In the genomic region with DNA sequence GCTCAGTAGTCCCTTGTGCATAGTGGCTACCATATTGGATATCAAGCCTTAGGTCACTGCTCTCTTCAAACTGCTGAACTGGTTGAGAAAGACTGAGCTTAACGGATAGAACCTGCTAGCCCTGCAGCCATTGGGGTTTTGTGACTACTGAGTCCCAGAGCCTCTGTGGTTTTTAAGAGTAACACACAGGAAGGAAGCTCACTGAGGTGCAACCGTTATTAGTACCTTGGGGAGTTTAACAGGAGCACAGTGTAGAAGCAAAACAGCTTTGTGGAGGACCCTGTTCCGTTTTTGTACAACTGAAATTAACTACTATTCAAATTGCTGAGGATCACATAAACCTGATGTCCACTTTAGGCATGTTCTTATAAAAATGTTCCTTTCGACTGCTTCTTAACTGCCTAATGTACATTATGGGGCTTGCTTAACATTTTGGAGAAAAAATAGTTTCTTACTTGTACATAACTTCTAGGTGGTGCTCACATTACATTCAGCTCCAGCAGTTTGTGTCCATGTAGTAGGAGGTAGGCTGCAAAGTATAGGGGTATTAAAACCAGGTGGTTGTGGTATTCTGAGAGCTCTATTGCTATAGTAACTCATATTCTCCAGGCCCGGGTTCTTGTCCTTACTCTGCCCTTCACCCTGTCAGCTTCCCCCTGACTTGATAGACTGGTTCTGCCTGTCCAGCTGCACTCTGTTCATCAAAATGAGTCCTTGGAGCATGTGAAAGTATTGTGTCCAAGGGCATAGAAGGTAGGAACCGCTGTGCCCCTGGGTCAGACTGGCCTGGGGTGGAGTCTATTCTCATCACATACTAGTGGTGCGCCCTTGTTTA, we compare ENCODE assay signal across 8 cellular contexts. TPM values are rescaled to one million over a fixed set of nuclear protein-coding genes. Genes with fewer than 3 reads are reported as not detected.
DNase-seq lines count a peak whose midpoint lies in the region; ATAC-seq, FAIRE-seq and TF ChIP-seq lines count a peak whose summit lies in the region.

No MANE protein-coding gene starts in this region.

- peak overlapping the region; percentile 90 for H3K9ac ChIP-seq in OCI-LY1 (ENCODE audit: low read length)

- DNase-seq in activated naive CD4-positive, alpha-beta T cell treated with anti-CD3 and anti-CD28 coated beads, Interleukin-2, amount 10 ng/mL, durations not matched to agents 7 days and 5 days, result no peak
- no peak for DNase-seq in activated naive CD4-positive, alpha-beta T cell treated with Interleukin-2 at 50 U/mL for 16 hours
- DNase-seq in small intestine (peak; percentile 8), ureter (ENCODE audit: low spot score) (no peak), H54 (ENCODE audit: insufficient read length, low spot score) (no peak), mucosa of gallbladder (ENCODE audit: low spot score) (no peak)

- no peak overlapping the region for H2AFZ ChIP-seq in OCI-LY1 (ENCODE audit: low read length)

- H3K9me3 Mint-ChIP-seq in activated naive CD4-positive, alpha-beta T cell treated with anti-CD3 and anti-CD28 coated beads, Interleukin-2, amount 10 ng/mL, durations not matched to agents 7 days and 5 days, result peaks cover 3% of the 10 kb centered on the region

- peak overlapping the region; percentile 57 for H3K4me3 ChIP-seq in OCI-LY1 (ENCODE audit: low read depth, low read length, poor library complexity, severe bottlenecking)
- H3K4me3 ChIP-seq in small intestine (ENCODE audit: low read depth in 1 of 2, low read length in 2 of 2), result no peak overlapping the region

- no peak for TF ChIP-seq CTCF in OCI-LY1 (IDR thresholded peaks at IDR 0.05; ENCODE audit: low read length)

- H3K27me3 Mint-ChIP-seq in activated naive CD4-positive, alpha-beta T cell treated with anti-CD3 and anti-CD28 coated beads, Interleukin-2, amount 10 ng/mL, durations not matched to agents 7 days and 5 days, result no peaks in the 10 kb centered on the region

- CTCF ChIA-PET in activated naive CD4-positive, alpha-beta T cell treated with anti-CD3 and anti-CD28 coated beads, Interleukin-2, amount 10 ng/mL, durations not matched to agents 7 days and 5 days (lab: Charles Lee), result interaction anchor here (0.7 to 5.2 kb wide), 7 partner anchors 16 to 83 kb away, joined by 3 to 45 read pairs (median 4); a partner anchor contains a TSS

- peaks cover 65% of the 10 kb centered on the region for H3K4me1 Mint-ChIP-seq in activated naive CD4-positive, alpha-beta T cell treated with anti-CD3 and anti-CD28 coated beads, Interleukin-2, amount 10 ng/mL, durations not matched to agents 7 days and 5 days

- no peaks in the 10 kb centered on the region for H3K9me3 ChIP-seq in OCI-LY1 (ENCODE audit: low read length)
- H3K9me3 ChIP-seq in small intestine (ENCODE audit: control insufficient read depth, low read depth), result no peaks in the 10 kb centered on the region

- H3K27ac Mint-ChIP-seq in activated naive CD4-positive, alpha-beta T cell treated with anti-CD3 and anti-CD28 coated beads, Interleukin-2, amount 10 ng/mL, durations not matched to agents 7 days and 5 days, result peak overlapping the region; percentile 45

- no peak for TF ChIP-seq POLR2A in H54 (IDR thresholded peaks at IDR 0.05; ENCODE audit: low read depth, low read length)

- 67 to 70% (median 70%) methylated on average over 7 of the region's 7 CpGs for WGBS in small intestine, 3 donors

- H4K20me1 ChIP-seq in OCI-LY1 (ENCODE audit: insufficient read depth, low read length), result no peaks in the 10 kb centered on the region

- H3K36me3 ChIP-seq in OCI-LY1 (ENCODE audit: insufficient read depth, low read length), result peaks cover 27% of the 10 kb centered on the region
- H3K36me3 ChIP-seq in small intestine (ENCODE audit: control insufficient read depth in 2 of 2, insufficient read depth in 2 of 2, low read length in 2 of 2), result no peaks in the 10 kb centered on the region

- peaks cover 33% of the 10 kb centered on the region for H3K36me3 Mint-ChIP-seq in activated naive CD4-positive, alpha-beta T cell treated with anti-CD3 and anti-CD28 coated beads, Interleukin-2, amount 10 ng/mL, durations not matched to agents 7 days and 5 days

- FAIRE-seq in small intestine (lab: Jason Lieb, UNC), result no peak
- FAIRE-seq in H54 (lab: Jason Lieb, UNC), result no peak

- peaks cover 55% of the 10 kb centered on the region for H3K79me2 ChIP-seq in OCI-LY1 (ENCODE audit: insufficient read depth, low read length)

- peak overlapping the region; percentile 89 for H3K4me2 ChIP-seq in OCI-LY1 (ENCODE audit: low read length)

- H3K27me3 ChIP-seq in OCI-LY1 (ENCODE audit: insufficient read depth, low read length) (no peaks in the 10 kb centered on the region), small intestine (ENCODE audit: control insufficient read depth in 2 of 2, insufficient read depth in 2 of 2, low read length in 2 of 2) (no peaks in the 10 kb centered on the region)

- peak; percentile 91 for ATAC-seq in HG02885 (IDR thresholded peaks at IDR 0.05; ENCODE audit: poor library complexity, unreplicated experiment)

- H3K4me3 Mint-ChIP-seq in activated naive CD4-positive, alpha-beta T cell treated with anti-CD3 and anti-CD28 coated beads, Interleukin-2, amount 10 ng/mL, durations not matched to agents 7 days and 5 days, result no peak overlapping the region

- peaks cover 97% of the 10 kb centered on the region for H3K4me1 ChIP-seq in OCI-LY1 (ENCODE audit: insufficient read depth, low read length, severe bottlenecking)
- peaks cover 4 to 6% of the 10 kb centered on the region in 2 donors for H3K4me1 ChIP-seq in small intestine (ENCODE audit: control insufficient read depth in 2 of 2, insufficient read depth in 1 of 2, low read depth in 1 of 2, low read length in 1 of 2)

- no peaks in the 10 kb centered on the region for H3K9me2 ChIP-seq in OCI-LY1 (ENCODE audit: low read depth, low read length)

- H3K27ac ChIP-seq in OCI-LY1 (ENCODE audit: low read depth, low read length, poor library complexity, severe bottlenecking) (peak overlapping the region; percentile 100), small intestine (ENCODE audit: low read depth in 1 of 2, low read length in 1 of 2) (no peak overlapping the region)

- H3F3A ChIP-seq in OCI-LY1 (ENCODE audit: insufficient read depth, low read length), result peaks cover 26% of the 10 kb centered on the region

RNA-seq across cellular contexts. Expression of a gene that starts 17.3 kb away (rescaled TPM):
- polyA plus RNA-seq in small intestine, result 1 to 10 TPM; 5.1 to 9.2 (median 9.1) TPM
- total RNA-seq in ureter, result 26.8 TPM
- 23.2 TPM for total RNA-seq in mucosa of gallbladder

RNA-seq across cellular contexts. Expression of a gene that starts 43.7 kb away (rescaled TPM):
- polyA plus RNA-seq in small intestine, result 1 to 10 TPM; 5.4 to 7.8 (median 6.5) TPM
- total RNA-seq in ureter, result 7.4 TPM
- 10.6 TPM for total RNA-seq in mucosa of gallbladder

RNA-seq across cellular contexts. Expression of a gene that starts 44.0 kb away (rescaled TPM):
- polyA plus RNA-seq in small intestine, result 10 to 100 TPM; 11.7 to 19.9 (median 18.6) TPM
- total RNA-seq in ureter, result 17.0 TPM
- 13.7 TPM for total RNA-seq in mucosa of gallbladder
